ENCODE assay signal across 8 cellular contexts in genomic region chr2:192153561-192153960, GRCh38. TPM values are rescaled to one million over a fixed set of nuclear protein-coding genes. Genes with fewer than 3 reads are reported as not detected.
"Had no signal": no experiment of that assay in that cellular context is flagged by ENCODE, and none has a peak within 500 bp of the region (broad histone marks: within the 10 kb centered on the region; RNA-seq: fewer than 3 reads in every experiment).

No MANE protein-coding gene starts in this region.

- H3K36me3 ChIP-seq: HAP-1 had no signal

- H3K36me3 Mint-ChIP-seq: IgD-negative memory B cell had no signal

- H3K9me3 ChIP-seq: HAP-1 had no signal

- H3K4me3 ChIP-seq: GM23248, HAP-1 had no signal

- H3K4me3 Mint-ChIP-seq: HFFc6, IgD-negative memory B cell had no signal

- H2AFZ ChIP-seq: GM23248 had no signal

- H3K9me3 Mint-ChIP-seq: HFFc6, IgD-negative memory B cell had no signal

- H3K9ac ChIP-seq: GM23248 had no signal

- DNase-seq: GM23248, GOT3, H7, HFFc6 had no signal

- H3K27ac ChIP-seq: GM23248, HL-60 had no signal

- H3K27ac Mint-ChIP-seq: HFFc6 had no signal

RNA-seq across cellular contexts. Expression of gene TMEFF2, which starts 41.2 kb away (rescaled TPM):
- total RNA-seq: GM23248, HepG2 had no signal
